1 cellular context compared by ENCODE assay signal in the genomic region with DNA sequence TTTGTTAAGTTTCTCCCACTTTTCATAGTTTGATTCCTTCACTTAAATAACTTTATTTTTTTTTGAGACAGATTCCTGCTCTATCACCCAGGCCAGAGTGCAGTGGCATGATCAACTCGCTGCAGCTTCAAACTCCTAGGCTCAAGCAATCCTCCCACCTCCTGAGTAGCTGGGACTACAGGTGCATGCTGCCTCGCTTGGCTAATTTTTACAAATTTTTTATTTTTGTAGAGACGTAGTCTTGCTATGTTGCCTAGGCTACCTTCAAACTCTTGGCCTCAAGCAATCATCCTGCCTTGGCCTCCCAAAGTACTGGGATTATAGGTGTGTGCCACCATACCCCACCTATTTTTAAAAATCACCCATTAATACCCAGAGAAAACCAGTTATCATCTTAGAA.
TF ChIP-seq lines count a peak whose summit lies in the region.

No MANE protein-coding gene starts in this region.

TF ChIP-seq in A549, 52 proteins besides CTCF, POLR2A, EP300 and RAD21 (continued from another document):
- TF ChIP-seq, protein P1, sequence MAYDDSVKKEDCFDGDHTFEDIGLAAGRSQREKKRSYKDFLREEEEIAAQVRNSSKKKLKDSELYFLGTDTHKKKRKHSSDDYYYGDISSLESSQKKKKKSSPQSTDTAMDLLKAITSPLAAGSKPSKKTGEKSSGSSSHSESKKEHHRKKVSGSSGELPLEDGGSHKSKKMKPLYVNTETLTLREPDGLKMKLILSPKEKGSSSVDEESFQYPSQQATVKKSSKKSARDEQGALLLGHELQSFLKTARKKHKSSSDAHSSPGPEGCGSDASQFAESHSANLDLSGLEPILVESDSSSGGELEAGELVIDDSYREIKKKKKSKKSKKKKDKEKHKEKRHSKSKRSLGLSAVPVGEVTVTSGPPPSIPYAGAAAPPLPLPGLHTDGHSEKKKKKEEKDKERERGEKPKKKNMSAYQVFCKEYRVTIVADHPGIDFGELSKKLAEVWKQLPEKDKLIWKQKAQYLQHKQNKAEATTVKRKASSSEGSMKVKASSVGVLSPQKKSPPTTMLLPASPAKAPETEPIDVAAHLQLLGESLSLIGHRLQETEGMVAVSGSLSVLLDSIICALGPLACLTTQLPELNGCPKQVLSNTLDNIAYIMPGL (CRISPR knock-in tag; IDR thresholded peaks at IDR 0.05; ENCODE audit: borderline replicate concordance), result no peak
